31 cellular contexts compared by ENCODE assay signal in the genomic region with DNA sequence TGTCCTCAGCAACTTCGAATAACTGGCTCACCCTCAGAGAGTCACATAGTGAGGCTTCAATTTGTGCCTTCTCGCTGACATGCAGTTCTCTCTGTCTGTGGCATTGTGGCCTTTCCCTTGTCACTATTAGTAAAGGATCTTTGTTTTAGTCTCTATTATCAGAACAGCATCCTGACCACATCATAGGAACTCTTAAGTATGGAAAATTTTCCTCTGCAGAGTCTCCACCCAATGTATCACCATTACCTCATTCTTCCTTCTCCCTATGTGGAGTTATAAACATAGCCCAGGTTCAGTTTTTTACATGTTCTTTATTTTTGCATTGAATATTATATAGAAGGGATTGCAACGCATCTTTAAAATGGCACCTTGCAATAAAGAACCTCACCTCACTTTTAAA.
DNase-seq lines count a peak whose midpoint lies in the region; ATAC-seq and TF ChIP-seq lines count a peak whose summit lies in the region.
"Had no signal": no experiment of that assay in that cellular context is flagged by ENCODE, and none has a peak within 500 bp of the region (broad histone marks: within the 10 kb centered on the region; RNA-seq: fewer than 3 reads in every experiment).

No MANE protein-coding gene starts in this region.

- H3K27ac ChIP-seq in GM23248, result no peak overlapping the region
- H3K27ac ChIP-seq: esophagus squamous epithelium, vagina had no signal

- peaks cover 16% of the 10 kb centered on the region for H3F3A ChIP-seq in GM23248 (ENCODE audit: insufficient read depth)

- peak overlapping the region; percentile 26 for H3K27ac Mint-ChIP-seq in activated CD8-positive, alpha-beta T cell treated with anti-CD3 and anti-CD28 coated beads for 36 hours
- H3K27ac Mint-ChIP-seq in activated CD8-positive, alpha-beta T cell treated with anti-CD3 and anti-CD28 coated beads, Interleukin-2, amount 10 ng/mL, durations not matched to agents 7 days and 5 days, result no peak overlapping the region
- H3K27ac Mint-ChIP-seq in activated naive CD8-positive, alpha-beta T cell, result peak overlapping the region; percentile 64
- H3K27ac Mint-ChIP-seq in stimulated activated memory B cell treated with anti-CD40 and anti-IgM and Interleukin-4, amounts not matched to agents 10 μg/mL and 1 μg/mL and 100 μg/mL, for 72 hours, result peak overlapping the region; percentile 90

- no peaks in the 10 kb centered on the region for H3K36me3 ChIP-seq in GM23248 (ENCODE audit: low read depth)
- H3K36me3 ChIP-seq: BE2C, esophagus squamous epithelium, HAP-1, vagina had no signal

- H3K27me3 Mint-ChIP-seq in activated CD8-positive, alpha-beta T cell treated with anti-CD3 and anti-CD28 coated beads for 36 hours, result no peaks in the 10 kb centered on the region
- H3K27me3 Mint-ChIP-seq in activated CD8-positive, alpha-beta T cell treated with anti-CD3 and anti-CD28 coated beads, Interleukin-2, amount 10 ng/mL, durations not matched to agents 7 days and 5 days (ENCODE audit: low read depth), result no peaks in the 10 kb centered on the region
- no peaks in the 10 kb centered on the region for H3K27me3 Mint-ChIP-seq in activated naive CD8-positive, alpha-beta T cell
- H3K27me3 Mint-ChIP-seq in stimulated activated memory B cell treated with anti-CD40 and anti-IgM and Interleukin-4, amounts not matched to agents 10 μg/mL and 1 μg/mL and 100 μg/mL, for 72 hours, result no peaks in the 10 kb centered on the region
- H3K27me3 Mint-ChIP-seq: activated naive CD8-positive, alpha-beta T cell treated with anti-CD3 and anti-CD28 coated beads, Interleukin-2, amount 10 ng/mL, durations not matched to agents 7 days and 5 days; T-cell had no signal

- POLR2A ChIA-PET in activated CD8-positive, alpha-beta T cell treated with anti-CD3 and anti-CD28 coated beads for 36 hours (lab: Charles Lee), result no interaction called here
- POLR2A ChIA-PET in activated CD8-positive, alpha-beta T cell treated with anti-CD3 and anti-CD28 coated beads, Interleukin-2, amount 10 ng/mL, durations not matched to agents 7 days and 5 days (lab: Charles Lee), result no interaction called here

- peaks cover 28% of the 10 kb centered on the region for H3K9me3 Mint-ChIP-seq in activated CD8-positive, alpha-beta T cell treated with anti-CD3 and anti-CD28 coated beads for 36 hours
- peaks cover 27% of the 10 kb centered on the region for H3K9me3 Mint-ChIP-seq in activated CD8-positive, alpha-beta T cell treated with anti-CD3 and anti-CD28 coated beads, Interleukin-2, amount 10 ng/mL, durations not matched to agents 7 days and 5 days (ENCODE audit: insufficient read depth)
- H3K9me3 Mint-ChIP-seq in activated naive CD8-positive, alpha-beta T cell (ENCODE audit: low read depth), result peaks cover 11% of the 10 kb centered on the region
- H3K9me3 Mint-ChIP-seq in stimulated activated memory B cell treated with anti-CD40 and anti-IgM and Interleukin-4, amounts not matched to agents 10 μg/mL and 1 μg/mL and 100 μg/mL, for 72 hours, result peaks cover 12% of the 10 kb centered on the region

- H4K20me1 ChIP-seq in GM23248 (ENCODE audit: insufficient read depth), result no peaks in the 10 kb centered on the region

- H3K4me1 Mint-ChIP-seq in activated CD8-positive, alpha-beta T cell treated with anti-CD3 and anti-CD28 coated beads for 36 hours (ENCODE audit: low read depth), result peaks cover 72% of the 10 kb centered on the region
- H3K4me1 Mint-ChIP-seq in activated CD8-positive, alpha-beta T cell treated with anti-CD3 and anti-CD28 coated beads, Interleukin-2, amount 10 ng/mL, durations not matched to agents 7 days and 5 days (ENCODE audit: low read depth), result peaks cover 50% of the 10 kb centered on the region
- H3K4me1 Mint-ChIP-seq in activated naive CD8-positive, alpha-beta T cell (ENCODE audit: low read depth), result peaks cover 67% of the 10 kb centered on the region
- peaks cover 64% of the 10 kb centered on the region for H3K4me1 Mint-ChIP-seq in stimulated activated memory B cell treated with anti-CD40 and anti-IgM and Interleukin-4, amounts not matched to agents 10 μg/mL and 1 μg/mL and 100 μg/mL, for 72 hours

- no peaks in the 10 kb centered on the region for H3K27me3 ChIP-seq in GM23248 (replicated peaks; ENCODE audit: insufficient read depth)
- H3K27me3 ChIP-seq: BE2C, esophagus squamous epithelium, vagina had no signal

- no peak for TF ChIP-seq CTCF in activated CD8-positive, alpha-beta T cell treated with anti-CD3 and anti-CD28 coated beads for 36 hours (IDR thresholded peaks at IDR 0.05)
- TF ChIP-seq CTCF in GM10266 (IDR thresholded peaks at IDR 0.05; ENCODE audit: control insufficient read depth, insufficient read depth, low read depth, missing control alignments), result no peak

- peaks cover 24% of the 10 kb centered on the region for H3K4me1 ChIP-seq in GM23248 (ENCODE audit: insufficient read depth)
- H3K4me1 ChIP-seq: HAP-1 had no signal

- H3K4me3 Mint-ChIP-seq in activated CD8-positive, alpha-beta T cell treated with anti-CD3 and anti-CD28 coated beads for 36 hours, result no peak overlapping the region
- no peak overlapping the region for H3K4me3 Mint-ChIP-seq in activated CD8-positive, alpha-beta T cell treated with anti-CD3 and anti-CD28 coated beads, Interleukin-2, amount 10 ng/mL, durations not matched to agents 7 days and 5 days
- no peak overlapping the region for H3K4me3 Mint-ChIP-seq in activated naive CD8-positive, alpha-beta T cell
- H3K4me3 Mint-ChIP-seq in stimulated activated memory B cell treated with anti-CD40 and anti-IgM and Interleukin-4, amounts not matched to agents 10 μg/mL and 1 μg/mL and 100 μg/mL, for 72 hours, result no peak overlapping the region
- H3K4me3 Mint-ChIP-seq: activated naive CD8-positive, alpha-beta T cell treated with anti-CD3 and anti-CD28 coated beads, Interleukin-2, amount 10 ng/mL, durations not matched to agents 7 days and 5 days had no signal

- in situ Hi-C loops in GM23248 (cut with MboI), result no loop called here

- no peak for ATAC-seq in activated CD8-positive, alpha-beta T cell treated with anti-CD3 and anti-CD28 coated beads for 36 hours
- no peak for ATAC-seq in activated CD8-positive, alpha-beta T cell treated with anti-CD3 and anti-CD28 coated beads, Interleukin-2, amount 10 ng/mL, durations not matched to agents 7 days and 5 days
- no peak for ATAC-seq in stimulated activated memory B cell treated with anti-CD40 and anti-IgM and Interleukin-4, amounts not matched to agents 10 μg/mL and 1 μg/mL and 100 μg/mL, for 72 hours
- no peak for ATAC-seq in GM19035 (IDR thresholded peaks at IDR 0.05; ENCODE audit: unreplicated experiment)
- ATAC-seq: A549; activated CD4-positive, CD25-positive, alpha-beta regulatory T cell treated with anti-CD3 and anti-CD28 coated beads, Interleukin-2, amount 50 U/mL, for 24 hours; sciatic nerve; T-cell had no signal

- H3K36me3 Mint-ChIP-seq in activated CD8-positive, alpha-beta T cell treated with anti-CD3 and anti-CD28 coated beads for 36 hours (ENCODE audit: low read depth), result peaks cover 19% of the 10 kb centered on the region
- H3K36me3 Mint-ChIP-seq in activated CD8-positive, alpha-beta T cell treated with anti-CD3 and anti-CD28 coated beads, Interleukin-2, amount 10 ng/mL, durations not matched to agents 7 days and 5 days (ENCODE audit: low read depth), result peaks cover 44% of the 10 kb centered on the region
- H3K36me3 Mint-ChIP-seq in activated naive CD8-positive, alpha-beta T cell, result peaks cover 8% of the 10 kb centered on the region
- H3K36me3 Mint-ChIP-seq in stimulated activated memory B cell treated with anti-CD40 and anti-IgM and Interleukin-4, amounts not matched to agents 10 μg/mL and 1 μg/mL and 100 μg/mL, for 72 hours, result peaks cover 13% of the 10 kb centered on the region

- H3K9me3 ChIP-seq in GM23248 (ENCODE audit: low read depth), result no peaks in the 10 kb centered on the region
- H3K9me3 ChIP-seq: BE2C, esophagus squamous epithelium, HAP-1, vagina had no signal

- no peaks in the 10 kb centered on the region for H3K79me2 ChIP-seq in GM23248 (ENCODE audit: insufficient read depth)

- no peak overlapping the region for H3K4me2 ChIP-seq in GM23248 (ENCODE audit: unreplicated experiment)
- H3K4me2 ChIP-seq: A549 had no signal

- no peaks in the 10 kb centered on the region for H3K9me2 ChIP-seq in GM23248 (ENCODE audit: insufficient read depth)

- DNase-seq in activated CD8-positive, alpha-beta T cell treated with anti-CD3 and anti-CD28 coated beads for 36 hours, result no peak
- DNase-seq in activated CD8-positive, alpha-beta T cell treated with anti-CD3 and anti-CD28 coated beads, Interleukin-2, amount 10 ng/mL, durations not matched to agents 7 days and 5 days, result no peak
- DNase-seq in GM23248 (peak; percentile 9), GM10266 (ENCODE audit: extremely low spot score) (no peak), NCI-H2196 (lab: John Stamatoyannopoulos, UW; ENCODE audit: unreplicated experiment) (no peak)
- DNase-seq: activated naive CD8-positive, alpha-beta T cell treated with anti-CD3 and anti-CD28 coated beads, Interleukin-2, amount 10 ng/mL, durations not matched to agents 7 days and 5 days; activated T-cell treated with anti-CD3 and anti-CD28 coated beads, Interleukin-2, amount 50 U/mL, for 48 hours; BE2C; Caco-2; central memory CD4-positive, alpha-beta T cell; dermis blood vessel endothelial cell; DMS79; esophagus squamous epithelium; foreskin melanocyte; GF-D8; left cardiac atrium; NCI-H1105 treated with DMSO at 0.1 percent for 48 hours; NCI-H2081; NCI-H345; stimulated activated CD4-positive, alpha-beta T cell treated with anti-CD3 and anti-CD28 coated beads, Interleukin-12 subunit alpha, Interleukin-12 subunit beta, amount 100 ng/mL, for 4 hours; stimulated activated CD4-positive, alpha-beta T cell treated with anti-CD3 and anti-CD28 coated beads, Interleukin-4, amount 100 ng/mL, for 24 hours; stimulated activated naive CD4-positive, alpha-beta T cell treated with Interleukin-2 at 50 U/mL for 16 hours; T-cell had no signal

- H2AFZ ChIP-seq in GM23248, result no peak overlapping the region

- CTCF ChIA-PET in activated CD8-positive, alpha-beta T cell treated with anti-CD3 and anti-CD28 coated beads for 36 hours (lab: Charles Lee), result no interaction called here
- CTCF ChIA-PET in activated CD8-positive, alpha-beta T cell treated with anti-CD3 and anti-CD28 coated beads, Interleukin-2, amount 10 ng/mL, durations not matched to agents 7 days and 5 days (lab: Charles Lee), result no interaction called here

- H3K9ac ChIP-seq in GM23248, result no peak overlapping the region

- no peak overlapping the region for H3K4me3 ChIP-seq in GM23248
- H3K4me3 ChIP-seq: A549, esophagus squamous epithelium, HAP-1, vagina had no signal

- intact Hi-C loops in activated CD8-positive, alpha-beta T cell treated with anti-CD3 and anti-CD28 coated beads for 36 hours (cut with micrococcal nuclease), result loop anchor here (2.0 kb wide), 1 partner anchor 99 kb away; no protein-coding TSS in a partner anchor

- WGBS in GM23248 (ENCODE audit: low coverage in 1 of 2, low lambda C conversion rate in 2 of 2, missing lambda C conversion rate in 2 of 2), 2 experiments, result 68 to 72% methylated on average over 3 of the region's 3 CpGs
